ENCODE assay signal across 1 cellular context in genomic region chr1:20029178-20029912, GRCh38.
TF ChIP-seq lines count a peak whose summit lies in the region.

No MANE protein-coding gene starts in this region.

TF ChIP-seq in K562, 482 proteins besides CTCF, POLR2A, EP300 and RAD21 (continued from another document and continues in another):
- TF ChIP-seq ZNF766 (CRISPR knock-in tag; conservative IDR thresholded peaks at IDR 0.05) (no peak), ARHGAP35 (IDR thresholded peaks at IDR 0.05; ENCODE audit: partially characterized antibody) (no peak), ARID1B (IDR thresholded peaks at IDR 0.05) (peak; percentile 32; the same call in 1 of the 2 replicates), ATF1 (CRISPR knock-in tag; IDR thresholded peaks at IDR 0.05) (no peak), ATF1 (tag; IDR thresholded peaks at IDR 0.05) (peak; percentile 36; the same call in 1 of the 2 replicates), ZFP1 (CRISPR knock-in tag; IDR thresholded peaks at IDR 0.05) (no peak), TAL1 (IDR thresholded peaks at IDR 0.05) (peak; percentile 40; the same call in 1 of the 2 replicates), ZNF124 (CRISPR knock-in tag; IDR thresholded peaks at IDR 0.05) (no peak), HNRNPH1 (optimal IDR thresholded peaks at IDR 0.05; ENCODE audit: low read depth, low read length) (no peak), CAMTA2 (CRISPR knock-in tag; conservative IDR thresholded peaks at IDR 0.05) (no peak), NR4A1 (CRISPR knock-in tag; IDR thresholded peaks at IDR 0.05) (no peak), NR4A1 (tag; IDR thresholded peaks at IDR 0.05) (peak; percentile 32; the same call in 1 of the 2 replicates), KDM2B (CRISPR knock-in tag; IDR thresholded peaks at IDR 0.05) (no peak), BCOR (IDR thresholded peaks at IDR 0.05) (no peak), ZSCAN29 (IDR thresholded peaks at IDR 0.05) (no peak), TAF9B (IDR thresholded peaks at IDR 0.05; ENCODE audit: partially characterized antibody) (no peak), E2F8 (IDR thresholded peaks at IDR 0.05; ENCODE audit: low read depth, partially characterized antibody) (no peak), FOXM1 (IDR thresholded peaks at IDR 0.05; ENCODE audit: low read depth) (no peak), FOXM1 (CRISPR knock-in tag; IDR thresholded peaks at IDR 0.05; ENCODE audit: low read depth) (no peak), ZBTB43 (CRISPR knock-in tag; IDR thresholded peaks at IDR 0.05) (no peak), BHLHE40 (IDR thresholded peaks at IDR 0.05; ENCODE audit: low read length) (0 out of 2 replicates have a peak, but pooled peaks have one; percentile 8), TEAD2 (tag; IDR thresholded peaks at IDR 0.05) (no peak), SP2 (IDR thresholded peaks at IDR 0.05; ENCODE audit: extremely low read depth, low read depth, low read length, poor library complexity, severe bottlenecking) (no peak), TBL1XR1 (IDR thresholded peaks at IDR 0.05; ENCODE audit: low read length in 2 of 2) (no peak), ZHX1 (conservative IDR thresholded peaks at IDR 0.05; ENCODE audit: low read length) (no peak), JUNB (CRISPR knock-in tag; conservative IDR thresholded peaks at IDR 0.05) (no peak), HMGXB4 (CRISPR knock-in tag; IDR thresholded peaks at IDR 0.05) (no peak), NCOA2 (IDR thresholded peaks at IDR 0.05; ENCODE audit: partially characterized antibody in 2 of 2) (no peak), SAP30 (IDR thresholded peaks at IDR 0.05; ENCODE audit: borderline replicate concordance, insufficient read depth, low read depth, low read length, poor library complexity, severe bottlenecking) (no peak), E2F5 (CRISPR knock-in tag; IDR thresholded peaks at IDR 0.05) (no peak), GABPB1 (CRISPR knock-in tag; IDR thresholded peaks at IDR 0.05) (no peak), ZNF695 (CRISPR knock-in tag; IDR thresholded peaks at IDR 0.05) (no peak), RNF2 (IDR thresholded peaks at IDR 0.05) (no peak), ZNF584 (CRISPR knock-in tag; IDR thresholded peaks at IDR 0.05; ENCODE audit: low read depth) (no peak), ERF (CRISPR knock-in tag; IDR thresholded peaks at IDR 0.05) (no peak), ZNF436 (CRISPR knock-in tag; IDR thresholded peaks at IDR 0.05) (no peak), HNRNPL (IDR thresholded peaks at IDR 0.05; ENCODE audit: low read depth, low read length) (no peak), KLF13 (tag; IDR thresholded peaks at IDR 0.05; ENCODE audit: borderline replicate concordance, low read depth) (no peak), TCF15 (CRISPR knock-in tag; IDR thresholded peaks at IDR 0.05) (no peak), SIN3B (IDR thresholded peaks at IDR 0.05; ENCODE audit: low read depth) (no peak), FOXA3 (CRISPR knock-in tag; conservative IDR thresholded peaks at IDR 0.05 in 1 of 2, IDR thresholded peaks at IDR 0.05 in 1 of 2) (no peak)
- TF ChIP-seq, protein P1, sequence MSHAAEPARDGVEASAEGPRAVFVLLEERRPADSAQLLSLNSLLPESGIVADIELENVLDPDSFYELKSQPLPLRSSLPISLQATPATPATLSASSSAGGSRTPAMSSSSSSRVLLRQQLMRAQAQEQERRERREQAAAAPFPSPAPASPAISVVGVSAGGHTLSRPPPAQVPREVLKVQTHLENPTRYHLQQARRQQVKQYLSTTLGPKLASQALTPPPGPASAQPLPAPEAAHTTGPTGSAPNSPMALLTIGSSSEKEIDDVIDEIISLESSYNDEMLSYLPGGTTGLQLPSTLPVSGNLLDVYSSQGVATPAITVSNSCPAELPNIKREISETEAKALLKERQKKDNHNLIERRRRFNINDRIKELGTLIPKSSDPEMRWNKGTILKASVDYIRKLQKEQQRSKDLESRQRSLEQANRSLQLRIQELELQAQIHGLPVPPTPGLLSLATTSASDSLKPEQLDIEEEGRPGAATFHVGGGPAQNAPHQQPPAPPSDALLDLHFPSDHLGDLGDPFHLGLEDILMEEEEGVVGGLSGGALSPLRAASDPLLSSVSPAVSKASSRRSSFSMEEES (CRISPR knock-in tag; IDR thresholded peaks at IDR 0.05) = no peak
- TF ChIP-seq, protein P2, sequence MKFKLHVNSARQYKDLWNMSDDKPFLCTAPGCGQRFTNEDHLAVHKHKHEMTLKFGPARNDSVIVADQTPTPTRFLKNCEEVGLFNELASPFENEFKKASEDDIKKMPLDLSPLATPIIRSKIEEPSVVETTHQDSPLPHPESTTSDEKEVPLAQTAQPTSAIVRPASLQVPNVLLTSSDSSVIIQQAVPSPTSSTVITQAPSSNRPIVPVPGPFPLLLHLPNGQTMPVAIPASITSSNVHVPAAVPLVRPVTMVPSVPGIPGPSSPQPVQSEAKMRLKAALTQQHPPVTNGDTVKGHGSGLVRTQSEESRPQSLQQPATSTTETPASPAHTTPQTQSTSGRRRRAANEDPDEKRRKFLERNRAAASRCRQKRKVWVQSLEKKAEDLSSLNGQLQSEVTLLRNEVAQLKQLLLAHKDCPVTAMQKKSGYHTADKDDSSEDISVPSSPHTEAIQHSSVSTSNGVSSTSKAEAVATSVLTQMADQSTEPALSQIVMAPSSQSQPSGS (CRISPR knock-in tag; IDR thresholded peaks at IDR 0.05) = no peak
- TF ChIP-seq, protein P3, sequence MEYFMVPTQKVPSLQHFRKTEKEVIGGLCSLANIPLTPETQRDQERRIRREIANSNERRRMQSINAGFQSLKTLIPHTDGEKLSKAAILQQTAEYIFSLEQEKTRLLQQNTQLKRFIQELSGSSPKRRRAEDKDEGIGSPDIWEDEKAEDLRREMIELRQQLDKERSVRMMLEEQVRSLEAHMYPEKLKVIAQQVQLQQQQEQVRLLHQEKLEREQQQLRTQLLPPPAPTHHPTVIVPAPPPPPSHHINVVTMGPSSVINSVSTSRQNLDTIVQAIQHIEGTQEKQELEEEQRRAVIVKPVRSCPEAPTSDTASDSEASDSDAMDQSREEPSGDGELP (CRISPR knock-in tag; IDR thresholded peaks at IDR 0.05; ENCODE audit: borderline replicate concordance) = peak; percentile 35; the same call in 1 of the 2 replicates
- TF ChIP-seq, protein P4, sequence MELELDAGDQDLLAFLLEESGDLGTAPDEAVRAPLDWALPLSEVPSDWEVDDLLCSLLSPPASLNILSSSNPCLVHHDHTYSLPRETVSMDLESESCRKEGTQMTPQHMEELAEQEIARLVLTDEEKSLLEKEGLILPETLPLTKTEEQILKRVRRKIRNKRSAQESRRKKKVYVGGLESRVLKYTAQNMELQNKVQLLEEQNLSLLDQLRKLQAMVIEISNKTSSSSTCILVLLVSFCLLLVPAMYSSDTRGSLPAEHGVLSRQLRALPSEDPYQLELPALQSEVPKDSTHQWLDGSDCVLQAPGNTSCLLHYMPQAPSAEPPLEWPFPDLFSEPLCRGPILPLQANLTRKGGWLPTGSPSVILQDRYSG (tag; conservative IDR thresholded peaks at IDR 0.05; ENCODE audit: low read depth) = no peak
- TF ChIP-seq, protein P5, sequence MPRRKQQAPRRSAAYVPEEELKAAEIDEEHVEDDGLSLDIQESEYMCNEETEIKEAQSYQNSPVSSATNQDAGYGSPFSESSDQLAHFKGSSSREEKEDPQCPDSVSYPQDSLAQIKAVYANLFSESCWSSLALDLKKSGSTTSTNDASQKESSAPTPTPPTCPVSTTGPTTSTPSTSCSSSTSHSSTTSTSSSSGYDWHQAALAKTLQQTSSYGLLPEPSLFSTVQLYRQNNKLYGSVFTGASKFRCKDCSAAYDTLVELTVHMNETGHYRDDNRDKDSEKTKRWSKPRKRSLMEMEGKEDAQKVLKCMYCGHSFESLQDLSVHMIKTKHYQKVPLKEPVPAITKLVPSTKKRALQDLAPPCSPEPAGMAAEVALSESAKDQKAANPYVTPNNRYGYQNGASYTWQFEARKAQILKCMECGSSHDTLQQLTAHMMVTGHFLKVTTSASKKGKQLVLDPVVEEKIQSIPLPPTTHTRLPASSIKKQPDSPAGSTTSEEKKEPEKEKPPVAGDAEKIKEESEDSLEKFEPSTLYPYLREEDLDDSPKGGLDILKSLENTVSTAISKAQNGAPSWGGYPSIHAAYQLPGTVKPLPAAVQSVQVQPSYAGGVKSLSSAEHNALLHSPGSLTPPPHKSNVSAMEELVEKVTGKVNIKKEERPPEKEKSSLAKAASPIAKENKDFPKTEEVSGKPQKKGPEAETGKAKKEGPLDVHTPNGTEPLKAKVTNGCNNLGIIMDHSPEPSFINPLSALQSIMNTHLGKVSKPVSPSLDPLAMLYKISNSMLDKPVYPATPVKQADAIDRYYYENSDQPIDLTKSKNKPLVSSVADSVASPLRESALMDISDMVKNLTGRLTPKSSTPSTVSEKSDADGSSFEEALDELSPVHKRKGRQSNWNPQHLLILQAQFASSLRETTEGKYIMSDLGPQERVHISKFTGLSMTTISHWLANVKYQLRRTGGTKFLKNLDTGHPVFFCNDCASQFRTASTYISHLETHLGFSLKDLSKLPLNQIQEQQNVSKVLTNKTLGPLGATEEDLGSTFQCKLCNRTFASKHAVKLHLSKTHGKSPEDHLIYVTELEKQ (CRISPR knock-in tag; IDR thresholded peaks at IDR 0.05) = no peak
- TF ChIP-seq, protein P6, sequence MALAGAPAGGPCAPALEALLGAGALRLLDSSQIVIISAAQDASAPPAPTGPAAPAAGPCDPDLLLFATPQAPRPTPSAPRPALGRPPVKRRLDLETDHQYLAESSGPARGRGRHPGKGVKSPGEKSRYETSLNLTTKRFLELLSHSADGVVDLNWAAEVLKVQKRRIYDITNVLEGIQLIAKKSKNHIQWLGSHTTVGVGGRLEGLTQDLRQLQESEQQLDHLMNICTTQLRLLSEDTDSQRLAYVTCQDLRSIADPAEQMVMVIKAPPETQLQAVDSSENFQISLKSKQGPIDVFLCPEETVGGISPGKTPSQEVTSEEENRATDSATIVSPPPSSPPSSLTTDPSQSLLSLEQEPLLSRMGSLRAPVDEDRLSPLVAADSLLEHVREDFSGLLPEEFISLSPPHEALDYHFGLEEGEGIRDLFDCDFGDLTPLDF (CRISPR knock-in tag; IDR thresholded peaks at IDR 0.05) = no peak
